25 cellular contexts compared by ENCODE assay signal in the genomic region with DNA sequence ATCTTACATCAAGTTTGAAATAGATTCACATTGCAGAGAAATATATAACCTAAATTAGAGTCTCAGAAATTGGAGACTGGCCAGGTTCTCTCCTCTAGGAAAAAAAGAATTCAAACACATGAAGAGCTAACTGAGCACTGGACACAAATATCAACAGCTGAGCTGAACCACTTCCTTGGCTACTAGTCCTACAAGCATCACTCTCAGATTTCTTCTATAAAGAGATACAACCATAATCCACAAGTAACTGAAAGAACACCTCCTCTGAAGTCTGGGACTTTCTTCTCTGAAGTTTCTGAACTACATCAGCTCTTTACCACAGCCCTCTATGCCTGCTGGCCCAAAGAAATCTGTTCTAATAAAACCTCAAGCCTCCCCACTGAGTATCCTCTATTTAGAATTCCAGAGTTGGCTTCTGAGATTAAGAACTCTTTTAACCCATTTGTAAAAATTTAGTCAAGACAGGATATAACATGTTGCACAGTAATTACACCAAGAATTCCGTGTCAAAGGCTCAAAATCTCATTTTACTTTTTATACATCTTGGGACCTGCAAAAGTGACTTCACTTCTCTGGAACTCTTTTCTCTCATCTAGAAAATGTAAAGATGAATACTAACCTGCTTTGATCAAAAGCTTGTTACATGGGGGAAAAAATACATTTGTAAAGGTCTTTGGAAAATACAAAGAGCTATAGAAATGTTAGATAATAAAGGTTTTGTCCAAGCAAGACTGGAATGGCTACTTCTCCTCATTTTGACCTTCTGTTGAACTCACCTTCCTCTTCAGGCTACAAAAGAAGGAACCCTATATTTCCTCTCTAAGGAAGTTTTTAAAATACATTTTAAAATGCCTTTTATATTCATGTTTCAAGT. TPM values are rescaled to one million over a fixed set of nuclear protein-coding genes. Genes with fewer than 3 reads are reported as not detected.
DNase-seq lines count a peak whose midpoint lies in the region; ATAC-seq, FAIRE-seq and TF ChIP-seq lines count a peak whose summit lies in the region.
"Had no signal": no experiment of that assay in that cellular context is flagged by ENCODE, and none has a peak within 500 bp of the region (broad histone marks: within the 10 kb centered on the region; RNA-seq: fewer than 3 reads in every experiment).

No MANE protein-coding gene starts in this region.

- no peaks in the 10 kb centered on the region; a peak in 1 of 4 replicates for H3K27me3 ChIP-seq in GM12878 (replicated peaks in 1 of 2; ENCODE audit: control insufficient read depth in 2 of 2, insufficient read depth in 2 of 2, low read length in 1 of 2)
- H3K27me3 ChIP-seq: esophagus squamous epithelium, gastroesophageal sphincter, pancreas, testis had no signal

- no peak overlapping the region for H2AFZ ChIP-seq in GM12878 (ENCODE audit: control insufficient read depth, low read depth, low read length)

- no peaks in the 10 kb centered on the region for H3K4me1 ChIP-seq in GM12878 (ENCODE audit: control insufficient read depth, insufficient read depth, low read length)
- H3K4me1 ChIP-seq: gastroesophageal sphincter, pancreas, testis had no signal

- ATAC-seq in GM12878 (peak; percentile 38; the same call in 2 of the 3 replicates), GM21825 (IDR thresholded peaks at IDR 0.05; ENCODE audit: unreplicated experiment) (no peak)
- ATAC-seq: gastroesophageal sphincter; left lobe of liver; natural killer cell treated with Interleukin-12 subunit alpha and Interleukin-12 subunit beta and Interleukin-15 and Interleukin-18, amount 100 ng/mL, for 72 hours; pancreas; right cardiac atrium had no signal

- DNase-seq in COLO829 (ENCODE audit: low spot score), result peak; percentile 65
- DNase-seq in H54 (ENCODE audit: insufficient read length, low spot score), result no peak
- DNase-seq in GM12878 (ENCODE audit: low read depth, low spot score), result no peak
- peak; percentile 71 for DNase-seq in myocyte (ENCODE audit: low read depth)
- DNase-seq in epidermal melanocyte (ENCODE audit: insufficient read length, low spot score), result no peak
- no peak for DNase-seq in central memory CD4-positive, alpha-beta T cell
- DNase-seq: activated CD4-positive, alpha-beta T cell treated with anti-CD3 and anti-CD28 coated beads, Interleukin-2, amount 50 U/mL, for 48 hours; activated CD8-positive, alpha-beta memory T cell treated with anti-CD3 and anti-CD28 coated beads, Interleukin-2, amount 50 U/mL, for 48 hours; CD4-positive, CD25-positive, alpha-beta regulatory T cell; DMS 273 treated with DMSO at 0.1 percent for 48 hours; effector memory CD4-positive, alpha-beta T cell; esophagus squamous epithelium; hippocampal formation; immature natural killer cell; NCI-H2107; pancreas; right cardiac atrium; RPMI8226; stimulated activated CD4-positive, alpha-beta T cell treated with anti-CD3 and anti-CD28 coated beads, Interleukin-4, amount 100 ng/mL, for 4 hours; stimulated activated naive CD4-positive, alpha-beta T cell; testis had no signal

- CTCF ChIA-PET in GM12878 (lab: Yijun Ruan, JAX), result interaction anchor here (0.9 to 1.3 kb wide), 3 partner anchors 9 to 45 kb away, joined by 4 to 6 read pairs (median 4); a partner anchor contains a TSS

- RAD21 ChIA-PET in GM12878 (lab: Charles Lee; ENCODE audit: unreplicated experiment), result no interaction called here

- TF ChIP-seq CTCF in GM12878 (IDR thresholded peaks at IDR 0.05 in 2 of 3, conservative IDR thresholded peaks at IDR 0.05 in 1 of 3; ENCODE audit: control insufficient read depth in 2 of 3, extremely low read depth in 1 of 3, insufficient read depth in 1 of 3, low read depth in 3 of 3, low read length in 3 of 3), result no peak

- no peaks in the 10 kb centered on the region for H3K9me3 ChIP-seq in GM12878 (replicated peaks; ENCODE audit: control insufficient read depth, insufficient read depth, low read length)
- H3K9me3 ChIP-seq: esophagus squamous epithelium, gastroesophageal sphincter, pancreas, testis had no signal

- no peak overlapping the region for H3K4me2 ChIP-seq in GM12878 (ENCODE audit: control insufficient read depth, insufficient read depth)

- 33% methylated on average over 1 of the region's 1 CpG for WGBS in GM12878 (ENCODE audit: insufficient coverage, insufficient replicate concordance, low lambda C conversion rate, missing lambda C conversion rate)

- no peak for TF ChIP-seq EP300 in GM12878 (IDR thresholded peaks at IDR 0.05; ENCODE audit: borderline replicate concordance in 1 of 2, control insufficient read depth in 1 of 2, low read depth in 2 of 2, low read length in 2 of 2)

- H3K9ac ChIP-seq in GM12878 (ENCODE audit: control insufficient read depth, insufficient read depth, low read length), result no peak overlapping the region

- FAIRE-seq in H54 (lab: Jason Lieb, UNC) (peak; percentile 15), GM12878 (lab: Jason Lieb, UNC) (no peak)
- FAIRE-seq: pancreas had no signal

- no peaks in the 10 kb centered on the region for H3K36me3 ChIP-seq in GM12878 (ENCODE audit: control insufficient read depth in 2 of 2, insufficient read depth in 2 of 2, low read length in 1 of 2)
- H3K36me3 ChIP-seq: esophagus squamous epithelium, gastroesophageal sphincter, pancreas had no signal

- no peak for TF ChIP-seq RAD21 in GM12878 (IDR thresholded peaks at IDR 0.05; ENCODE audit: insufficient read depth, low read depth, low read length)

- H4K20me1 ChIP-seq in GM12878 (ENCODE audit: control insufficient read depth, insufficient read depth), result no peaks in the 10 kb centered on the region

- POLR2A ChIA-PET in GM12878 (lab: Charles Lee), result no interaction called here

- TF ChIP-seq POLR2A in H54 (IDR thresholded peaks at IDR 0.05; ENCODE audit: low read depth, low read length) (no peak), GM12878 (IDR thresholded peaks at IDR 0.05; ENCODE audit: low read depth, low read length) (no peak)

- SMC1A ChIA-PET in GM12878 (lab: Charles Lee; ENCODE audit: uncharacterized antibody, unreplicated experiment), result interaction anchor here (1.6 kb wide), 1 partner anchor 9 kb away, joined by 6 read pairs; no protein-coding TSS in a partner anchor

- no peak overlapping the region for H3K4me3 ChIP-seq in GM12878
- H3K4me3 ChIP-seq: esophagus squamous epithelium, gastroesophageal sphincter, pancreas, testis had no signal

- H3K27ac ChIP-seq in GM12878 (ENCODE audit: control insufficient read depth, insufficient read depth), result no peak overlapping the region
- H3K27ac ChIP-seq: gastroesophageal sphincter, pancreas, testis had no signal

- H3K79me2 ChIP-seq in GM12878 (ENCODE audit: control insufficient read depth, insufficient read depth, low read length), result no peaks in the 10 kb centered on the region

- in situ Hi-C loops in GM12878 (cut with MboI), result no loop called here

- no TSS peak for BruUV-seq in GM12878 (replicated peaks; lab: Mats Ljungman, UMichigan)

- intact Hi-C loops in GM12878 (cut with micrococcal nuclease; ENCODE audit: unreplicated experiment), result no loop called here

TF ChIP-seq in GM12878, 131 proteins besides CTCF, POLR2A, EP300 and RAD21:
- TF ChIP-seq POU2F2 (IDR thresholded peaks at IDR 0.05; ENCODE audit: borderline replicate concordance, low read depth, low read length) (no peak), SREBF2 (IDR thresholded peaks at IDR 0.05; ENCODE audit: low read length) (no peak)
- TF ChIP-seq, protein P1, sequence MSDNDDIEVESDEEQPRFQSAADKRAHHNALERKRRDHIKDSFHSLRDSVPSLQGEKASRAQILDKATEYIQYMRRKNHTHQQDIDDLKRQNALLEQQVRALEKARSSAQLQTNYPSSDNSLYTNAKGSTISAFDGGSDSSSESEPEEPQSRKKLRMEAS (IDR thresholded peaks at IDR 0.05; ENCODE audit: low read depth, low read length), result no peak
- TF ChIP-seq, protein P2, sequence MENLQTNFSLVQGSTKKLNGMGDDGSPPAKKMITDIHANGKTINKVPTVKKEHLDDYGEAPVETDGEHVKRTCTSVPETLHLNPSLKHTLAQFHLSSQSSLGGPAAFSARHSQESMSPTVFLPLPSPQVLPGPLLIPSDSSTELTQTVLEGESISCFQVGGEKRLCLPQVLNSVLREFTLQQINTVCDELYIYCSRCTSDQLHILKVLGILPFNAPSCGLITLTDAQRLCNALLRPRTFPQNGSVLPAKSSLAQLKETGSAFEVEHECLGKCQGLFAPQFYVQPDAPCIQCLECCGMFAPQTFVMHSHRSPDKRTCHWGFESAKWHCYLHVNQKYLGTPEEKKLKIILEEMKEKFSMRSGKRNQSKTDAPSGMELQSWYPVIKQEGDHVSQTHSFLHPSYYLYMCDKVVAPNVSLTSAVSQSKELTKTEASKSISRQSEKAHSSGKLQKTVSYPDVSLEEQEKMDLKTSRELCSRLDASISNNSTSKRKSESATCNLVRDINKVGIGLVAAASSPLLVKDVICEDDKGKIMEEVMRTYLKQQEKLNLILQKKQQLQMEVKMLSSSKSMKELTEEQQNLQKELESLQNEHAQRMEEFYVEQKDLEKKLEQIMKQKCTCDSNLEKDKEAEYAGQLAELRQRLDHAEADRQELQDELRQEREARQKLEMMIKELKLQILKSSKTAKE (IDR thresholded peaks at IDR 0.05; ENCODE audit: low read depth, poor library complexity, severe bottlenecking), result no peak

RNA-seq across cellular contexts. Expression of a gene that starts 45.1 kb away (rescaled TPM):
- 51.2 and 52.1 TPM in 2 replicates for total RNA-seq in GM12878 (2013; cell fraction: nucleolus; rRNA removed)
- total RNA-seq in GM12878 (2014; rRNA removed), result 14.7 and 20.1 TPM in 2 replicates
- 26.2 and 29.1 TPM in 2 replicates for total RNA-seq in GM12878 (2014; rRNA removed; fragmentation: Illumina TruSeq; extraction: Trizol)
- total RNA-seq in GM12878 (2021), result 19.0 and 19.1 TPM in 2 replicates
- 13.1 TPM for polyA plus RNA-seq in GM12878 (2011; ENCODE audit: low read depth)
- polyA plus RNA-seq in GM12878 (2011; rRNA removed), result 23.4 and 41.6 TPM in 2 replicates
- 6.6 and 7.4 TPM in 2 replicates for polyA plus RNA-seq in GM12878 (2011; cell fraction: cytosol; rRNA removed)
- 16.0 and 16.8 TPM in 2 replicates for polyA plus RNA-seq in GM12878 (2011; cell fraction: nucleus; rRNA removed)
- 14.4 and 14.9 TPM in 2 replicates for polyA plus RNA-seq in GM12878 (2012)
- 27.5 and 39.1 TPM in 2 replicates for polyA plus RNA-seq in GM12878 (2014; fragmentation: Illumina TruSeq; extraction: Trizol)
- polyA plus RNA-seq in GM12878 (2014; fragmentation: Nextera tagmentation; extraction: Ambion mirVana), result 10 to 100 TPM; 30.7 to 38.7 TPM
- polyA plus RNA-seq in GM12878 (2014; rRNA removed), result 15.6 and 16.9 TPM in 2 replicates
- polyA plus RNA-seq in GM12878 (2016; fragmentation: Nextera tagmentation; extraction: Ambion mirVana), result 10 to 100 TPM; 28.6 to 29.2 TPM
- 19.3 and 35.4 TPM in 2 replicates for polyA minus RNA-seq in GM12878 (2011; rRNA and poly(A)+ RNA removed)
- polyA minus RNA-seq in GM12878 (2011; cell fraction: cytosol; rRNA and poly(A)+ RNA removed), result 2.3 and 3.7 TPM in 2 replicates
- 23.8 and 31.6 TPM in 2 replicates for polyA minus RNA-seq in GM12878 (2011; cell fraction: nucleus; rRNA and poly(A)+ RNA removed)
- total RNA-seq in myocyte, result 10.2 and 13.2 TPM in 2 replicates
- polyA plus RNA-seq in myocyte (2012), result 4.4 TPM

Comparison
In these comparisons a context has a peak if more than half of its experiments do, and no peak if none do; other contexts are left out.
1. DNase-seq: peak in COLO829 (single experiment) and myocyte (single experiment); none in H54 (single experiment), GM12878 (single experiment), epidermal melanocyte (single experiment) and central memory CD4-positive, alpha-beta T cell (single experiment).